In genomic region chr12:96327889-96328288, GRCh38 we compare ENCODE assay signal across 1 cellular context.
TF ChIP-seq lines count a peak whose summit lies in the region.

No MANE protein-coding gene starts in this region.

TF ChIP-seq in WTC11, 78 proteins besides CTCF, POLR2A, EP300 and RAD21 (continued from another document):
- TF ChIP-seq PRDM15 (CRISPR knock-in tag; IDR thresholded peaks at IDR 0.05) = no peak
- no peak for TF ChIP-seq MLX (CRISPR knock-in tag; IDR thresholded peaks at IDR 0.05)
- TF ChIP-seq TP53 (CRISPR knock-in tag; IDR thresholded peaks at IDR 0.05) = no peak
- TF ChIP-seq GRHL2 (CRISPR knock-in tag; IDR thresholded peaks at IDR 0.05; ENCODE audit: insufficient replicate concordance, severe bottlenecking) = no peak
- no peak for TF ChIP-seq ZNF425 (CRISPR knock-in tag; conservative IDR thresholded peaks at IDR 0.05)
- TF ChIP-seq ZMAT4 (CRISPR knock-in tag; IDR thresholded peaks at IDR 0.05) = no peak
- no peak for TF ChIP-seq ZNF416 (CRISPR knock-in tag; IDR thresholded peaks at IDR 0.05)
- no peak for TF ChIP-seq PREB (CRISPR knock-in tag; IDR thresholded peaks at IDR 0.05; ENCODE audit: borderline replicate concordance)
- TF ChIP-seq MAX (CRISPR knock-in tag; IDR thresholded peaks at IDR 0.05) = no peak
